Comparison of ENCODE assay signal across 26 cellular contexts in the genomic region with DNA sequence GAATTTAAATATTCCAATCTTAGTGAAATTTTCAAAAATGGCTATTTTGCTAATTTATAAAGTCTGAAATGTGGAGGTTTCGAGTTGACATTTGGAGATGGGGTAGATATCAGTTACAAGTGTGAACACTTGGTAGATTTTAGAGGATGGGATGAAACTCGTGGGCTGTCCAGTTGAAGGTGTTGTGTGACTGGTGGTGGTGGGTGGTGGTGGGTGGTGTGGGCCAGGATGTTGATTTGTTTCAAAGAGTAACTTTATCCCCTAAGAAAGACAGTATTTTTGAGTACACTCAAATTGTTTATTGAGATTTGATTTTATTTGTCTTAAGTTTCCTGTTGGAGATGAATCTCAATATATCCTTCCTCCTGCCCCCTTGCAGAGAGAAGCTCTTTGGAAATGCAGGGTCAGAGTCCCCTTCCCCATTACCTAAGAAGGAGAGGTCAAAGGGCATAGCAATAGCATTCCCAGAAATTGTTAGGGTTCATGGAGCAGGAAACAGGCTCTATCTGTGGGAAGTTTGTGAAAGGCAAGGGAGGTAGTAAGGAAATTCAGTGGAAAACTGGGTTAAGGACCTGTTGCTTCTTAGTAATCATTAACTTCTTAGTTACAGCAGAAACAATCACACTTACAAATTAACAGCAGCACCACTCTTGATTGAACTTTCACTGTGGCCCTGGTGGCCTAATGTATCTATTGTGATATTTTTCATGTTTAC.
DNase-seq lines count a peak whose midpoint lies in the region; ATAC-seq and TF ChIP-seq lines count a peak whose summit lies in the region.
"Had no signal": no experiment of that assay in that cellular context is flagged by ENCODE, and none has a peak within 500 bp of the region (broad histone marks: within the 10 kb centered on the region; RNA-seq: fewer than 3 reads in every experiment).

No MANE protein-coding gene starts in this region.

- H2BK12ac ChIP-seq in neuronal stem cell (ENCODE audit: low read length), result no peak overlapping the region

- no peak overlapping the region for H2BK5ac ChIP-seq in neuronal stem cell (ENCODE audit: low read length)

- H3K4me3 ChIP-seq in WERI-Rb-1 (ENCODE audit: low read depth, low read length) (no peak overlapping the region), neuronal stem cell (ENCODE audit: low read length in 2 of 2) (no peak overlapping the region)
- H3K4me3 ChIP-seq: K562, psoas muscle, testis had no signal

- no peak overlapping the region for H4K91ac ChIP-seq in neuronal stem cell (ENCODE audit: low read depth, low read length, poor library complexity)

- H3K27me3 ChIP-seq in WERI-Rb-1 (ENCODE audit: insufficient read depth, low read depth, severe bottlenecking), result no peaks in the 10 kb centered on the region
- no peaks in the 10 kb centered on the region for H3K27me3 ChIP-seq in neuronal stem cell (ENCODE audit: control insufficient read depth in 3 of 3, insufficient read depth in 3 of 3, low read depth in 1 of 3, low read length in 3 of 3)
- H3K27me3 ChIP-seq: testis had no signal

- no peak overlapping the region for H2BK120ac ChIP-seq in neuronal stem cell (ENCODE audit: low read depth, low read length)

- no peak for ATAC-seq in HG02840 (IDR thresholded peaks at IDR 0.05; ENCODE audit: low FRiP score, unreplicated experiment)
- ATAC-seq in GM18873 (IDR thresholded peaks at IDR 0.05; ENCODE audit: low FRiP score, unreplicated experiment), result no peak
- ATAC-seq: activated CD4-positive, alpha-beta T cell treated with anti-CD3 and anti-CD28 coated beads for 36 hours; activated naive CD4-positive, alpha-beta T cell treated with anti-CD3 and anti-CD28 coated beads, Interleukin-2, amount 50 U/mL, for 72 hours; activated T-cell treated with anti-CD3 and anti-CD28 coated beads, Interleukin-2, amount 50 U/mL, for 72 hours; esophagus mucosa; K562; natural killer cell; Panc1; psoas muscle; stimulated activated effector memory CD8-positive, alpha-beta T cell treated with anti-CD3 and anti-CD28 coated beads, Interleukin-12 subunit alpha, Interleukin-12 subunit beta, amount 100 ng/mL, for 72 hours had no signal

- no peak overlapping the region for H4K8ac ChIP-seq in neuronal stem cell (ENCODE audit: low read depth, low read length)

- H3K27me3 Mint-ChIP-seq in nephron (ENCODE audit: low read depth), result no peaks in the 10 kb centered on the region

- H3K4me1 Mint-ChIP-seq in nephron, result peaks cover 62% of the 10 kb centered on the region
- H3K4me1 Mint-ChIP-seq: activated CD4-positive, alpha-beta T cell treated with anti-CD3 and anti-CD28 coated beads for 36 hours; memory B cell; natural killer cell; stimulated activated effector memory CD8-positive, alpha-beta T cell treated with anti-CD3 and anti-CD28 coated beads, Interleukin-12 subunit alpha, Interleukin-12 subunit beta, amount 100 ng/mL, for 72 hours had no signal

- peaks cover 33% of the 10 kb centered on the region for H3K36me3 Mint-ChIP-seq in nephron (ENCODE audit: low read depth)
- H3K36me3 Mint-ChIP-seq: activated naive CD4-positive, alpha-beta T cell treated with anti-CD3 and anti-CD28 coated beads, Interleukin-2, amount 50 U/mL, for 72 hours; memory B cell; natural killer cell; stimulated activated effector memory CD8-positive, alpha-beta T cell treated with anti-CD3 and anti-CD28 coated beads, Interleukin-12 subunit alpha, Interleukin-12 subunit beta, amount 100 ng/mL, for 72 hours had no signal

- no peak overlapping the region for H3K9ac ChIP-seq in neuronal stem cell (ENCODE audit: low read depth, low read length, poor library complexity)

- peak overlapping the region; percentile 83 for H3K27ac ChIP-seq in WERI-Rb-1
- no peak overlapping the region for H3K27ac ChIP-seq in neuronal stem cell (replicated peaks; ENCODE audit: low read length)
- H3K27ac ChIP-seq: psoas muscle, testis had no signal

- H3K27ac Mint-ChIP-seq in nephron, result peak overlapping the region; percentile 80 to 92 (median 82)
- H3K27ac Mint-ChIP-seq: activated CD4-positive, alpha-beta T cell treated with anti-CD3 and anti-CD28 coated beads for 36 hours; activated naive CD4-positive, alpha-beta T cell treated with anti-CD3 and anti-CD28 coated beads, Interleukin-2, amount 50 U/mL, for 72 hours; activated T-cell treated with anti-CD3 and anti-CD28 coated beads, Interleukin-2, amount 50 U/mL, for 72 hours; memory B cell; natural killer cell; stimulated activated effector memory CD8-positive, alpha-beta T cell treated with anti-CD3 and anti-CD28 coated beads, Interleukin-12 subunit alpha, Interleukin-12 subunit beta, amount 100 ng/mL, for 72 hours had no signal

- no peak overlapping the region for H2AFZ ChIP-seq in neuronal stem cell (ENCODE audit: low read length)

- H3K36me3 ChIP-seq in WERI-Rb-1 (peaks cover 17% of the 10 kb centered on the region), neuronal stem cell (replicated peaks in 1 of 2; ENCODE audit: control insufficient read depth in 2 of 2, insufficient read depth in 2 of 2, low read length in 2 of 2) (peaks cover 0 to 9% of the 10 kb centered on the region in 2 donors)

- no peak overlapping the region for H3K23ac ChIP-seq in neuronal stem cell (ENCODE audit: low read depth, low read length, poor library complexity)

- no peaks in the 10 kb centered on the region for H3K9me3 Mint-ChIP-seq in nephron
- H3K9me3 Mint-ChIP-seq: activated naive CD4-positive, alpha-beta T cell treated with anti-CD3 and anti-CD28 coated beads, Interleukin-2, amount 50 U/mL, for 72 hours; activated T-cell treated with anti-CD3 and anti-CD28 coated beads, Interleukin-2, amount 50 U/mL, for 72 hours; memory B cell; natural killer cell; stimulated activated effector memory CD8-positive, alpha-beta T cell treated with anti-CD3 and anti-CD28 coated beads, Interleukin-12 subunit alpha, Interleukin-12 subunit beta, amount 100 ng/mL, for 72 hours had no signal

- no CpG with 5 or more reads among the region's 2 CpGs for WGBS in neuronal stem cell (ENCODE audit: extremely low coverage in 2 of 2, insufficient read length in 2 of 2, insufficient replicate concordance in 1 of 2), 2 donors

- no peak overlapping the region for H3K4ac ChIP-seq in neuronal stem cell (ENCODE audit: low read length)

- no peak overlapping the region for H3K4me2 ChIP-seq in neuronal stem cell (ENCODE audit: insufficient read depth, low read length, poor library complexity, severe bottlenecking)

- no peak overlapping the region for H3K4me3 Mint-ChIP-seq in nephron
- H3K4me3 Mint-ChIP-seq: activated CD4-positive, alpha-beta T cell treated with anti-CD3 and anti-CD28 coated beads for 36 hours; activated T-cell treated with anti-CD3 and anti-CD28 coated beads, Interleukin-2, amount 50 U/mL, for 72 hours; memory B cell; natural killer cell; stimulated activated effector memory CD8-positive, alpha-beta T cell treated with anti-CD3 and anti-CD28 coated beads, Interleukin-12 subunit alpha, Interleukin-12 subunit beta, amount 100 ng/mL, for 72 hours had no signal

- H3K4me1 ChIP-seq in neuronal stem cell (ENCODE audit: control insufficient read depth in 2 of 2, insufficient read depth in 1 of 2, low read depth in 1 of 2, low read length in 2 of 2), result peaks cover 0 to 27% of the 10 kb centered on the region in 2 donors
- H3K4me1 ChIP-seq: psoas muscle had no signal

- TF ChIP-seq CTCF in WERI-Rb-1 (IDR thresholded peaks at IDR 0.05; ENCODE audit: low read depth, low read length) (no peak), nephron (IDR thresholded peaks at IDR 0.05; ENCODE audit: unreplicated experiment in 3 of 3) (no peak)

- no peak overlapping the region for H2AK5ac ChIP-seq in neuronal stem cell (ENCODE audit: low read depth, low read length)

- DNase-seq in WERI-Rb-1 (no peak), kidney glomerular epithelial cell (lab: John Stamatoyannopoulos, UW) (peak; percentile 31), NCI-H2171 (lab: John Stamatoyannopoulos, UW) (no peak), neuronal stem cell (ENCODE audit: low spot score) (no peak)
- DNase-seq: activated CD4-positive, alpha-beta T cell treated with anti-CD3 and anti-CD28 coated beads for 36 hours; activated T-cell treated with anti-CD3 and anti-CD28 coated beads, Interleukin-2, amount 50 U/mL, for 72 hours; aorta; central memory CD4-positive, alpha-beta T cell; DMS79 treated with DMSO at 0.1 percent for 48 hours; foreskin melanocyte; hippocampal formation; natural killer cell; NCI-H1436 treated with DMSO at 0.1 percent for 48 hours; NK-92 treated with Interleukin-12 subunit alpha and Interleukin-12 subunit beta, amount 100 ng/mL, for 24 hours; psoas muscle; stimulated activated CD4-positive, alpha-beta T cell treated with anti-CD3 and anti-CD28 coated beads, Interleukin-2, amount 100 ng/mL, for 24 hours; testis had no signal

- no peak overlapping the region for H2BK15ac ChIP-seq in neuronal stem cell (ENCODE audit: low read length)

- H3K9me3 ChIP-seq in WERI-Rb-1 (ENCODE audit: severe bottlenecking), result no peaks in the 10 kb centered on the region
- H3K9me3 ChIP-seq in neuronal stem cell (replicated peaks in 1 of 2; ENCODE audit: control insufficient read depth in 2 of 2, insufficient read depth in 1 of 2, low read depth in 1 of 2, low read length in 2 of 2), result no peaks in the 10 kb centered on the region
- H3K9me3 ChIP-seq: psoas muscle, testis had no signal

- no peaks in the 10 kb centered on the region for H3K79me1 ChIP-seq in neuronal stem cell (ENCODE audit: low read depth, low read length)

- no peak overlapping the region for H3K18ac ChIP-seq in neuronal stem cell (ENCODE audit: low read length)

- no peak overlapping the region for H3K14ac ChIP-seq in neuronal stem cell (ENCODE audit: low read length)
